Comparison of ENCODE assay signal across 16 cellular contexts in the genomic region with DNA sequence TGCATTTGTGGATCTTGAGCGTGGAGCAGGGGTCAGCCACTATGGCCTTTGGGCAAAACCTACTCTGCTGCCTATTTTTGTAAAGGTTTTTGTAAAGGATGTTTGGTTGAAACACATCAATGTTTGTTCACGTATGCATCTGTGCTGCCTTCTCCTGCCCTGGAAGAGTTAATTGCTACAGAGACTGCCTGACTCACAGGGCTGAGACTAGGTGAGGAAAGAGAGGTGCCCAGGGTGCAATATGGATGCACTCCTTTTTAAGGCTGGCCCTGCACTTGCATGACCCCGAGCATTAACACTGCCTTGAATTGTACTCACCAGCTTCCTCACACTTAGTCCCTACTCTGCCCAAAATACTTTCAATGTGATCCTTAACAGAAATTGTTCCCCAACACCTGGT. TPM values are rescaled to one million over a fixed set of nuclear protein-coding genes. Genes with fewer than 3 reads are reported as not detected.
DNase-seq lines count a peak whose midpoint lies in the region; ATAC-seq and TF ChIP-seq lines count a peak whose summit lies in the region.
"Had no signal": no experiment of that assay in that cellular context is flagged by ENCODE, and none has a peak within 500 bp of the region (broad histone marks: within the 10 kb centered on the region; RNA-seq: fewer than 3 reads in every experiment).

No MANE protein-coding gene starts in this region.

- peaks cover 14% of the 10 kb centered on the region; the same call in 1 of the 2 replicates for H3K9me2 ChIP-seq in GM23338 (ENCODE audit: insufficient read depth)

- H3K4me1 Mint-ChIP-seq in GM23338, result peaks cover 14% of the 10 kb centered on the region
- H3K4me1 Mint-ChIP-seq in neural progenitor cell, result no peaks in the 10 kb centered on the region
- no peaks in the 10 kb centered on the region for H3K4me1 Mint-ChIP-seq in activated CD8-positive, alpha-beta T cell treated with anti-CD3 and anti-CD28 coated beads, Interleukin-2, amount 10 ng/mL, durations not matched to agents 7 days and 5 days (ENCODE audit: low read depth)
- H3K4me1 Mint-ChIP-seq: B cell, IgD-negative memory B cell had no signal

- H3K27ac ChIP-seq in GM23338 (ENCODE audit: low read depth), result no peak overlapping the region
- no peak overlapping the region for H3K27ac ChIP-seq in RWPE2 (ENCODE audit: poor library complexity, severe bottlenecking)
- H3K27ac ChIP-seq in foreskin keratinocyte, result no peak overlapping the region
- H3K27ac ChIP-seq in neural progenitor cell, result no peak overlapping the region
- H3K27ac ChIP-seq: BLaER1 treated with 17β-estradiol and CSF1 and Interleukin-3, amounts not matched to agents 10 nM and 100 nM; GM23248 had no signal

- H3K36me3 ChIP-seq in GM23338 (ENCODE audit: insufficient read depth) (no peaks in the 10 kb centered on the region), RWPE2 (ENCODE audit: low read depth) (no peaks in the 10 kb centered on the region), neural progenitor cell (no peaks in the 10 kb centered on the region)
- H3K36me3 ChIP-seq: BLaER1 treated with 17β-estradiol and CSF1 and Interleukin-3, amounts not matched to agents 10 nM and 100 nM had no signal

- no peak for TF ChIP-seq CTCF in GM23338 (conservative IDR thresholded peaks at IDR 0.05; ENCODE audit: low read depth in 2 of 2)
- TF ChIP-seq CTCF in RWPE2 (IDR thresholded peaks at IDR 0.05; ENCODE audit: poor library complexity, severe bottlenecking), result no peak
- no peak for TF ChIP-seq CTCF in foreskin keratinocyte (conservative IDR thresholded peaks at IDR 0.05)
- no peak for TF ChIP-seq CTCF in neural progenitor cell (IDR thresholded peaks at IDR 0.05)

- peak overlapping the region; percentile 25; the same call in 1 of the 2 replicates for H3K4me2 ChIP-seq in GM23338
- no peak overlapping the region for H3K4me2 ChIP-seq in neural progenitor cell
- H3K4me2 ChIP-seq: BLaER1 treated with 17β-estradiol and CSF1 and Interleukin-3, amounts not matched to agents 10 nM and 100 nM had no signal

- H3K4me3 ChIP-seq in GM23338 (no peak overlapping the region), RWPE2 (ENCODE audit: severe bottlenecking) (no peak overlapping the region), neural progenitor cell (no peak overlapping the region)
- H3K4me3 ChIP-seq: BLaER1 treated with 17β-estradiol and CSF1 and Interleukin-3, amounts not matched to agents 10 nM and 100 nM; GM23248 had no signal

- no peak overlapping the region for H3K4me3 Mint-ChIP-seq in GM23338
- H3K4me3 Mint-ChIP-seq in neural progenitor cell, result no peak overlapping the region
- no peak overlapping the region for H3K4me3 Mint-ChIP-seq in activated CD8-positive, alpha-beta T cell treated with anti-CD3 and anti-CD28 coated beads, Interleukin-2, amount 10 ng/mL, durations not matched to agents 7 days and 5 days
- H3K4me3 Mint-ChIP-seq: B cell; CD8-positive, alpha-beta T cell; IgD-negative memory B cell had no signal

- POLR2A ChIA-PET in activated CD8-positive, alpha-beta T cell treated with anti-CD3 and anti-CD28 coated beads, Interleukin-2, amount 10 ng/mL, durations not matched to agents 7 days and 5 days (lab: Charles Lee), result no interaction called here

- H3F3A ChIP-seq in GM23338 (replicated peaks; ENCODE audit: low read depth), result no peaks in the 10 kb centered on the region
- no peaks in the 10 kb centered on the region for H3F3A ChIP-seq in neural progenitor cell (ENCODE audit: low read depth)

- CTCF ChIA-PET in activated CD8-positive, alpha-beta T cell treated with anti-CD3 and anti-CD28 coated beads, Interleukin-2, amount 10 ng/mL, durations not matched to agents 7 days and 5 days (lab: Charles Lee), result no interaction called here

- no peak overlapping the region for H3K9ac ChIP-seq in neural progenitor cell
- H3K9ac ChIP-seq: BLaER1 treated with 17β-estradiol and CSF1 and Interleukin-3, amounts not matched to agents 10 nM and 100 nM; GM23248 had no signal

- H3K4me1 ChIP-seq in GM23338 (ENCODE audit: insufficient read depth), result peaks cover 10% of the 10 kb centered on the region; the same call in 1 of the 2 replicates
- H3K4me1 ChIP-seq in RWPE2 (ENCODE audit: insufficient read depth, poor library complexity, severe bottlenecking), result no peaks in the 10 kb centered on the region
- no peaks in the 10 kb centered on the region for H3K4me1 ChIP-seq in foreskin keratinocyte
- no peaks in the 10 kb centered on the region for H3K4me1 ChIP-seq in neural progenitor cell

- H3K79me2 ChIP-seq in GM23338 (replicated peaks; ENCODE audit: insufficient read depth) (no peaks in the 10 kb centered on the region), neural progenitor cell (ENCODE audit: low read depth) (no peaks in the 10 kb centered on the region)

- H4K20me1 ChIP-seq in GM23338 (replicated peaks; ENCODE audit: insufficient read depth), result no peaks in the 10 kb centered on the region
- no peaks in the 10 kb centered on the region for H4K20me1 ChIP-seq in neural progenitor cell (ENCODE audit: low read depth)
- H4K20me1 ChIP-seq: BLaER1 treated with 17β-estradiol and CSF1 and Interleukin-3, amounts not matched to agents 10 nM and 100 nM had no signal

- peaks cover 2% of the 10 kb centered on the region for H3K27me3 Mint-ChIP-seq in GM23338 (ENCODE audit: insufficient read depth, low read depth, poor library complexity)
- no peaks in the 10 kb centered on the region for H3K27me3 Mint-ChIP-seq in neural progenitor cell (ENCODE audit: insufficient read depth, low read depth)
- peaks cover 8% of the 10 kb centered on the region for H3K27me3 Mint-ChIP-seq in activated CD8-positive, alpha-beta T cell treated with anti-CD3 and anti-CD28 coated beads, Interleukin-2, amount 10 ng/mL, durations not matched to agents 7 days and 5 days (ENCODE audit: low read depth)

- H3K36me3 Mint-ChIP-seq in GM23338 (ENCODE audit: low read depth), result no peaks in the 10 kb centered on the region
- no peaks in the 10 kb centered on the region for H3K36me3 Mint-ChIP-seq in neural progenitor cell
- no peaks in the 10 kb centered on the region for H3K36me3 Mint-ChIP-seq in activated CD8-positive, alpha-beta T cell treated with anti-CD3 and anti-CD28 coated beads, Interleukin-2, amount 10 ng/mL, durations not matched to agents 7 days and 5 days (ENCODE audit: low read depth)
- H3K36me3 Mint-ChIP-seq: CD8-positive, alpha-beta T cell; IgD-negative memory B cell had no signal

- peaks cover 3% of the 10 kb centered on the region; the same call in 1 of the 3 replicates for H3K9me3 Mint-ChIP-seq in GM23338
- H3K9me3 Mint-ChIP-seq in neural progenitor cell, result peaks cover 12% of the 10 kb centered on the region
- peaks cover 13% of the 10 kb centered on the region for H3K9me3 Mint-ChIP-seq in activated CD8-positive, alpha-beta T cell treated with anti-CD3 and anti-CD28 coated beads, Interleukin-2, amount 10 ng/mL, durations not matched to agents 7 days and 5 days (ENCODE audit: insufficient read depth)

- H3K27ac Mint-ChIP-seq in GM23338, result no peak overlapping the region
- no peak overlapping the region for H3K27ac Mint-ChIP-seq in neural progenitor cell
- no peak overlapping the region for H3K27ac Mint-ChIP-seq in activated CD8-positive, alpha-beta T cell treated with anti-CD3 and anti-CD28 coated beads, Interleukin-2, amount 10 ng/mL, durations not matched to agents 7 days and 5 days
- H3K27ac Mint-ChIP-seq: B cell; CD8-positive, alpha-beta T cell had no signal

- DNase-seq in GM23338 (ENCODE audit: low spot score) (no peak), RWPE2 (ENCODE audit: low spot score) (no peak), foreskin keratinocyte (peak in 1 of 2 donors; percentile 44), neural progenitor cell (ENCODE audit: low spot score) (no peak), iPS-NIHi11 (ENCODE audit: low spot score) (no peak)
- DNase-seq in activated CD8-positive, alpha-beta T cell treated with anti-CD3 and anti-CD28 coated beads, Interleukin-2, amount 10 ng/mL, durations not matched to agents 7 days and 5 days, result no peak
- DNase-seq: Calu3; CD8-positive, alpha-beta T cell; DMS79 treated with DMSO at 0.1 percent for 48 hours; GF-D8; GM23248; H7 had no signal

- H2AFZ ChIP-seq in GM23338 (peak overlapping the region; percentile 40; the same call in 1 of the 2 replicates), neural progenitor cell (replicated peaks) (peak overlapping the region; percentile 39)
- H2AFZ ChIP-seq: GM23248 had no signal

- peak; percentile 30; the same call in 2 of the 3 replicates for ATAC-seq in GM23338
- ATAC-seq in RWPE2 (ENCODE audit: low read depth), result peak; percentile 56
- peak; percentile 62 for ATAC-seq in foreskin keratinocyte
- no peak for ATAC-seq in activated CD8-positive, alpha-beta T cell treated with anti-CD3 and anti-CD28 coated beads, Interleukin-2, amount 10 ng/mL, durations not matched to agents 7 days and 5 days
- no peak for ATAC-seq in GM18519 (IDR thresholded peaks at IDR 0.05; ENCODE audit: low FRiP score, unreplicated experiment)
- ATAC-seq: CD8-positive, alpha-beta T cell had no signal

- H3K9me3 ChIP-seq in RWPE2 (ENCODE audit: severe bottlenecking), result no peaks in the 10 kb centered on the region
- H3K9me3 ChIP-seq in neural progenitor cell (ENCODE audit: low read depth), result no peaks in the 10 kb centered on the region

- no peaks in the 10 kb centered on the region for H3K27me3 ChIP-seq in GM23338 (ENCODE audit: insufficient read depth)
- no peaks in the 10 kb centered on the region for H3K27me3 ChIP-seq in RWPE2 (ENCODE audit: insufficient read depth, poor library complexity, severe bottlenecking)
- H3K27me3 ChIP-seq in foreskin keratinocyte, result no peaks in the 10 kb centered on the region
- no peaks in the 10 kb centered on the region for H3K27me3 ChIP-seq in neural progenitor cell
- H3K27me3 ChIP-seq: BLaER1 treated with 17β-estradiol and CSF1 and Interleukin-3, amounts not matched to agents 10 nM and 100 nM had no signal

TF ChIP-seq in GM23338, 12 proteins besides CTCF, POLR2A, EP300 and RAD21:
- no peak for TF ChIP-seq EZH2 (IDR thresholded peaks at IDR 0.05; ENCODE audit: low read depth, unreplicated experiment)
- no peak for TF ChIP-seq NANOG (IDR thresholded peaks at IDR 0.05; ENCODE audit: borderline replicate concordance)

RNA-seq across cellular contexts. Expression of gene NAMPT, which starts 20.9 kb away (rescaled TPM):
- 73.9 and 98.1 TPM in 2 replicates for total RNA-seq in GM23338 (2014; rRNA removed; shearing (Covaris generic))
- 34.3 and 37.9 TPM in 2 replicates for polyA plus RNA-seq in GM23338 (2016; fragmentation: Nextera tagmentation; extraction: Ambion mirVana)
- 57.6 and 62.3 TPM in 2 replicates for total RNA-seq in foreskin keratinocyte
- 17.2 and 21.1 TPM in 2 replicates for polyA plus RNA-seq in foreskin keratinocyte
- total RNA-seq in neural progenitor cell (ENCODE audit: low replicate concordance), result 84.8 and 143 TPM in 2 replicates
- total RNA-seq in activated CD8-positive, alpha-beta T cell treated with anti-CD3 and anti-CD28 coated beads, Interleukin-2, amount 10 ng/mL, durations not matched to agents 7 days and 5 days, result 10 to 100 TPM; 65.5 to 69.3 TPM

Comparison
In these comparisons a context has a peak if more than half of its experiments do, and no peak if none do; other contexts are left out.
1. ATAC-seq: peak in GM23338 (single experiment), RWPE2 (single experiment) and foreskin keratinocyte (single experiment); none in activated CD8-positive, alpha-beta T cell treated with anti-CD3 and anti-CD28 coated beads, Interleukin-2, amount 10 ng/mL, durations not matched to agents 7 days and 5 days (single experiment) and GM18519 (single experiment).